ENCODE assay signal across 27 cellular contexts in the genomic region with DNA sequence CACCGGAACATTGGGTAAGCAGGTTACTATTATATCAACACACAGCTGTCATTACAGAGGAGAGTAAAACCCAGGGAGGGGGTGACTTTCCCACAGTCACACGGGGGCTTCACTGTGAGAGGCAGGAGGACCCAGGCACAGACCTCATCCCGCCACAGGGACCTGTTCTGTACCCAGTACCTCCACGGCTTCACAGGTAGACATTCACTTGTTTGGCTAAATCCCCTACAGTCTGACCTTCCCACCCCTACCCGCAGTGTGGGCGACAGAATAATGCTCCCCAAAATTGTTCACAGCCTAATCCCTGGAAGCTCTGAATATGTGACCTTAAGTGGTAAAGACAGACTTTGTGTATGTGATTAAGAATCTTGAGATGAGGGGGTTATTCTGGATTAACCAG. TPM values are rescaled to one million over a fixed set of nuclear protein-coding genes. Genes with fewer than 3 reads are reported as not detected.
A peak's percentile ranks its signal among the peaks of the same experiment; 100 is the strongest.
DNase-seq lines count a peak whose midpoint lies in the region; ATAC-seq lines count a peak whose summit lies in the region.
"Had no signal": no experiment of that assay in that cellular context is flagged by ENCODE, and none has a peak within 500 bp of the region (broad histone marks: within the 10 kb centered on the region; RNA-seq: fewer than 3 reads in every experiment).

No MANE protein-coding gene starts in this region.

- peak overlapping the region in 1 of 4 donors; percentile 11 for H3K4me3 Mint-ChIP-seq in IgD-negative memory B cell
- H3K4me3 Mint-ChIP-seq in naive B cell: peak overlapping the region in 3 of 8 donors; percentile 13 to 73 (median 56)
- no peak overlapping the region for H3K4me3 Mint-ChIP-seq in stimulated activated naive B cell treated with anti-CD40 and anti-IgM and Interleukin-4, amounts not matched to agents 10 μg/mL and 1 μg/mL and 100 μg/mL, for 72 hours
- H3K4me3 Mint-ChIP-seq: activated naive CD8-positive, alpha-beta T cell treated with anti-CD3 and anti-CD28 coated beads, Interleukin-2, amount 10 ng/mL, durations not matched to agents 7 days and 5 days; activated T-cell treated with anti-CD3 and anti-CD28 coated beads, Interleukin-2, amount 50 U/mL, for 4 hours; endodermal cell; GM23338; HFFc6 had no signal

- H3K27me3 Mint-ChIP-seq in IgD-negative memory B cell (no peaks in the 10 kb centered on the region), naive B cell (no peaks in the 10 kb centered on the region)
- no peaks in the 10 kb centered on the region for H3K27me3 Mint-ChIP-seq in stimulated activated naive B cell treated with anti-CD40 and anti-IgM and Interleukin-4, amounts not matched to agents 10 μg/mL and 1 μg/mL and 100 μg/mL, for 72 hours
- H3K27me3 Mint-ChIP-seq: T-cell had no signal

- H3K36me3 Mint-ChIP-seq in IgD-negative memory B cell: peaks cover 14% of the 10 kb centered on the region
- peaks cover 5 to 16% of the 10 kb centered on the region in 2 donors for H3K36me3 Mint-ChIP-seq in naive B cell
- H3K36me3 Mint-ChIP-seq in stimulated activated naive B cell treated with anti-CD40 and anti-IgM and Interleukin-4, amounts not matched to agents 10 μg/mL and 1 μg/mL and 100 μg/mL, for 72 hours: peaks cover 62 to 71% of the 10 kb centered on the region in 2 donors

- H3K4me1 Mint-ChIP-seq in IgD-negative memory B cell: peaks cover 33 to 46% (median 35%) of the 10 kb centered on the region in 3 donors
- peaks cover 58 to 86% (median 71%) of the 10 kb centered on the region in 3 donors for H3K4me1 Mint-ChIP-seq in naive B cell
- peaks cover 54 to 92% of the 10 kb centered on the region in 2 donors for H3K4me1 Mint-ChIP-seq in stimulated activated naive B cell treated with anti-CD40 and anti-IgM and Interleukin-4, amounts not matched to agents 10 μg/mL and 1 μg/mL and 100 μg/mL, for 72 hours
- H3K4me1 Mint-ChIP-seq: endodermal cell had no signal

- intact Hi-C loops in left cardiac atrium (cut with DNase I): no loop called here

- DNase-seq in activated effector memory CD4-positive, alpha-beta T cell treated with anti-CD3 and anti-CD28 coated beads, Interleukin-2, amount 50 U/mL, for 16 hours: peak; percentile 37
- no peak for DNase-seq in activated effector memory CD4-positive, alpha-beta T cell treated with Interleukin-2 at 50 U/mL for 16 hours
- DNase-seq in naive B cell (no peak), left cardiac atrium (no peak), SW480 (ENCODE audit: low spot score) (no peak)
- DNase-seq in stimulated activated naive B cell treated with anti-CD40 and anti-IgM and Interleukin-4, amounts not matched to agents 10 μg/mL and 1 μg/mL and 100 μg/mL, for 72 hours: no peak
- DNase-seq: activated naive CD8-positive, alpha-beta T cell treated with anti-CD3 and anti-CD28 coated beads, Interleukin-2, amount 10 ng/mL, durations not matched to agents 7 days and 5 days; activated T-cell treated with anti-CD3 and anti-CD28 coated beads, Interleukin-2, amount 50 U/mL, for 4 hours; cortex of kidney; EL; endodermal cell; foreskin fibroblast; heart left ventricle; HFFc6; kidney glomerular epithelial cell; MV-4-11; NCI-H446; NCI-H82; occipital lobe; stomach; T-cell; tibial artery had no signal

- H3K27ac Mint-ChIP-seq in IgD-negative memory B cell: peak overlapping the region; percentile 31 to 86 (median 74)
- peak overlapping the region in 5 of 6 donors; percentile 93 to 96 (median 95) for H3K27ac Mint-ChIP-seq in naive B cell
- peak overlapping the region; percentile 69 for H3K27ac Mint-ChIP-seq in stimulated activated naive B cell treated with anti-CD40 and anti-IgM and Interleukin-4, amounts not matched to agents 10 μg/mL and 1 μg/mL and 100 μg/mL, for 72 hours
- H3K27ac Mint-ChIP-seq: activated naive CD8-positive, alpha-beta T cell treated with anti-CD3 and anti-CD28 coated beads, Interleukin-2, amount 10 ng/mL, durations not matched to agents 7 days and 5 days; endodermal cell; GM23338; HFFc6 had no signal

- no peaks in the 10 kb centered on the region for H3K9me3 Mint-ChIP-seq in IgD-negative memory B cell
- H3K9me3 Mint-ChIP-seq in naive B cell: peaks cover 0 to 3% (median 0%) of the 10 kb centered on the region in 7 donors
- H3K9me3 Mint-ChIP-seq in stimulated activated naive B cell treated with anti-CD40 and anti-IgM and Interleukin-4, amounts not matched to agents 10 μg/mL and 1 μg/mL and 100 μg/mL, for 72 hours: no peaks in the 10 kb centered on the region
- H3K9me3 Mint-ChIP-seq: activated naive CD8-positive, alpha-beta T cell treated with anti-CD3 and anti-CD28 coated beads, Interleukin-2, amount 10 ng/mL, durations not matched to agents 7 days and 5 days; activated T-cell treated with anti-CD3 and anti-CD28 coated beads, Interleukin-2, amount 50 U/mL, for 4 hours; endodermal cell; GM23338; HFFc6; T-cell had no signal

- ATAC-seq in naive B cell (ENCODE audit: low read depth in 2 of 2) (no peak), left cardiac atrium (no peak), HG03097 (IDR thresholded peaks at IDR 0.05; ENCODE audit: low FRiP score, unreplicated experiment) (no peak)
- ATAC-seq in stimulated activated naive B cell treated with anti-CD40 and anti-IgM and Interleukin-4, amounts not matched to agents 10 μg/mL and 1 μg/mL and 100 μg/mL, for 72 hours (replicated peaks): no peak
- ATAC-seq: activated T-cell treated with anti-CD3 and anti-CD28 coated beads, Interleukin-2, amount 50 U/mL, for 4 hours; esophagus mucosa; GM23338; heart left ventricle; HepG2; T-cell had no signal

RNA-seq across cellular contexts. Expression of a gene that starts 16.5 kb away (rescaled TPM):
- polyA plus RNA-seq in IgD-negative memory B cell (318 TPM), naive B cell (ENCODE audit: low read depth in 6 of 6) (100 to 1,000 TPM; 275 to 379 (median 304) TPM)
- 10 to 100 TPM; 76.3 to 86.0 TPM for total RNA-seq in left cardiac atrium
